Comparison of ENCODE assay signal across 20 cellular contexts in the genomic region with DNA sequence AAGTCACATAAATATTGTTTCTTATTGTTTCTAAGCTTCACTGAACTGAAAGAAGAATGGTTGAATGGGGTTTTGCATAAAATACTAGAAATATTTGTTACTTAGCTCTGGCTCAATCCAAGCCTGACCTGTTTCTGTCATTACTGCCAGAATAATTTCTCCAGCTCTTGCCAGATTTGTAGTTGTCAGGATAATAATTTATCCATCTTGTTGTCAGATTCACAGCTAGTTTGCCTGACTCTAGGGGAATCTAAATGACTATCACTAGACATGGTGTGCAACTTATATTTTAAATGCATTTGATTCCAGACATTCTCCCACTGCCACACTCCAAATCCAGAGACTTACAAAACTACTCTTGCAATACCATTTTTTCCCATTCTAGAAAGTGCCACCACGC.
"Had no signal": no experiment of that assay in that cellular context is flagged by ENCODE, and none has a peak within 500 bp of the region (broad histone marks: within the 10 kb centered on the region; RNA-seq: fewer than 3 reads in every experiment).

No MANE protein-coding gene starts in this region.

- H3K36me3 Mint-ChIP-seq: mesothelial cell of epicardium had no signal

- ATAC-seq: gastroesophageal sphincter, heart right ventricle, left cardiac atrium, left lung, left ventricle myocardium superior, lower lobe of right lung, mucosa of descending colon had no signal

- H3K27me3 ChIP-seq: esophagus squamous epithelium, gastroesophageal sphincter, heart right ventricle, left lung had no signal

- H3K4me3 Mint-ChIP-seq: mesothelial cell of epicardium had no signal

- H3K4me1 Mint-ChIP-seq: mesothelial cell of epicardium had no signal

- FAIRE-seq: colon, endothelial cell of umbilical vein, islet of Langerhans, keratinocyte had no signal

- H3K4me1 ChIP-seq: esophagus squamous epithelium, gastroesophageal sphincter, heart right ventricle, left lung, lower lobe of right lung had no signal

- H3K4me3 ChIP-seq: coronary artery, esophagus squamous epithelium, gastroesophageal sphincter, heart right ventricle, left lung, lower lobe of right lung, mucosa of descending colon had no signal

- H3K36me3 ChIP-seq: esophagus squamous epithelium, gastroesophageal sphincter, heart right ventricle, left lung, lower lobe of right lung had no signal

- DNase-seq: dermis blood vessel endothelial cell; effector memory CD4-positive, alpha-beta T cell; esophagus squamous epithelium; foreskin fibroblast; head of caudate nucleus; heart right ventricle; hippocampal formation; left cardiac atrium; left lung; left ventricle myocardium superior; lower lobe of right lung; mesenchymal stem cell; mucosa of descending colon had no signal

- H3K9me3 ChIP-seq: esophagus squamous epithelium, gastroesophageal sphincter, heart right ventricle, left lung, lower lobe of right lung, mucosa of descending colon had no signal

- H3K27ac Mint-ChIP-seq: mesothelial cell of epicardium had no signal

- H3K27ac ChIP-seq: coronary artery, esophagus squamous epithelium, gastroesophageal sphincter, heart right ventricle, left lung, lower lobe of right lung had no signal
